In genomic region chr4:181909368-181909767, GRCh38 we compare ENCODE assay signal across 18 cellular contexts.
DNase-seq lines count a peak whose midpoint lies in the region; ATAC-seq and TF ChIP-seq lines count a peak whose summit lies in the region.
"Had no signal": no experiment of that assay in that cellular context is flagged by ENCODE, and none has a peak within 500 bp of the region (broad histone marks: within the 10 kb centered on the region; RNA-seq: fewer than 3 reads in every experiment).

No MANE protein-coding gene starts in this region.

- H3K4me3 ChIP-seq in breast epithelium = no peak overlapping the region

- no peaks in the 10 kb centered on the region for H3K36me3 ChIP-seq in breast epithelium

- no peak for TF ChIP-seq POLR2A in breast epithelium (IDR thresholded peaks at IDR 0.05)

- CTCF ChIA-PET in MCF 10A (lab: Yijun Ruan, JAX) = no interaction called here

- intact Hi-C loops in MCF 10A (cut with micrococcal nuclease) = no loop called here
- intact Hi-C loops in breast epithelium (cut with DNase I; ENCODE audit: low total_unique reads) = no loop called here

- POLR2A ChIA-PET in MCF 10A (lab: Yijun Ruan, JAX) = interaction anchor here (1.6 kb wide), 1 partner anchor 30 kb away, joined by 4 read pairs; no protein-coding TSS in a partner anchor

- peaks cover 0 to 8% of the 10 kb centered on the region in 2 donors for H3K9me3 ChIP-seq in breast epithelium
- H3K9me3 ChIP-seq: SK-N-SH had no signal

- no peak for TF ChIP-seq CTCF in MCF 10A (IDR thresholded peaks at IDR 0.05; ENCODE audit: unreplicated experiment)
- TF ChIP-seq CTCF in breast epithelium (IDR thresholded peaks at IDR 0.05) = no peak
- no peak for TF ChIP-seq CTCF in foreskin keratinocyte (conservative IDR thresholded peaks at IDR 0.05)

- H3K9me3 Mint-ChIP-seq in MCF 10A (ENCODE audit: unreplicated experiment) = peaks cover 33% of the 10 kb centered on the region

- H3K27ac Mint-ChIP-seq in MCF 10A (ENCODE audit: low read depth, unreplicated experiment) = peak overlapping the region; percentile 50
- H3K27ac Mint-ChIP-seq: CD8-positive, alpha-beta memory T cell; memory B cell had no signal

- no TSS peak for BruUV-seq in MCF 10A (replicated peaks; lab: Mats Ljungman, UMichigan)

- no peaks in the 10 kb centered on the region for H3K4me1 ChIP-seq in breast epithelium
- H3K4me1 ChIP-seq in foreskin keratinocyte = no peaks in the 10 kb centered on the region

- H3K27me3 Mint-ChIP-seq in MCF 10A (ENCODE audit: insufficient read depth, unreplicated experiment) = no peaks in the 10 kb centered on the region
- H3K27me3 Mint-ChIP-seq: memory B cell had no signal

- DNase-seq in MCF 10A (ENCODE audit: unreplicated experiment) (peak; percentile 69), breast epithelium (ENCODE audit: low spot score in 2 of 2) (no peak), astrocyte of the hippocampus (ENCODE audit: low read depth, low spot score) (peak; percentile 57), foreskin keratinocyte (peak; percentile 46 to 59), middle frontal gyrus (ENCODE audit: extremely low spot score, low spot score) (no peak), NCI-H226 (no peak)
- DNase-seq in stimulated activated CD4-positive, alpha-beta T cell treated with anti-CD3 and anti-CD28 coated beads, Interleukin-4, amount 100 ng/mL, for 4 hours = no peak
- DNase-seq in stimulated activated naive CD4-positive, alpha-beta T cell treated with Interleukin-2 at 50 U/mL for 16 hours (lab: John Stamatoyannopoulos, UW) = no peak
- DNase-seq: activated CD8-positive, alpha-beta memory T cell treated with anti-CD3 and anti-CD28 coated beads for 24 hours; activated gamma-delta T cell treated with Interleukin-2 at 50 U/mL for 16 hours; CD8-positive, alpha-beta memory T cell; MV-4-11; NCI-H2171; SK-N-SH; small intestine had no signal

- H3K27ac ChIP-seq in breast epithelium (no peak overlapping the region), foreskin keratinocyte (no peak overlapping the region)
- H3K27ac ChIP-seq: 22Rv1, epithelial cell of prostate had no signal

- no peaks in the 10 kb centered on the region for H3K27me3 ChIP-seq in breast epithelium
- no peaks in the 10 kb centered on the region for H3K27me3 ChIP-seq in foreskin keratinocyte

- H3K4me1 Mint-ChIP-seq in MCF 10A (ENCODE audit: insufficient read depth, unreplicated experiment) = peaks cover 13% of the 10 kb centered on the region
- H3K4me1 Mint-ChIP-seq: CD8-positive, alpha-beta memory T cell; memory B cell had no signal

- peak; percentile 71 for ATAC-seq in foreskin keratinocyte

- no peak overlapping the region for H3K4me3 Mint-ChIP-seq in MCF 10A (ENCODE audit: unreplicated experiment)
- H3K4me3 Mint-ChIP-seq: CD8-positive, alpha-beta memory T cell; memory B cell had no signal

- no peaks in the 10 kb centered on the region for H3K36me3 Mint-ChIP-seq in MCF 10A (ENCODE audit: insufficient read depth, unreplicated experiment)
- H3K36me3 Mint-ChIP-seq: CD8-positive, alpha-beta memory T cell; memory B cell had no signal

Comparison
In these comparisons a context has a peak if more than half of its experiments do, and no peak if none do; other contexts are left out.
1. DNase-seq: peak in MCF 10A (single experiment), astrocyte of the hippocampus (single experiment) and foreskin keratinocyte (2 of 2); none in breast epithelium (0 of 2), stimulated activated CD4-positive, alpha-beta T cell treated with anti-CD3 and anti-CD28 coated beads, Interleukin-4, amount 100 ng/mL, for 4 hours (0 of 2), middle frontal gyrus (single experiment), NCI-H226 (single experiment) and stimulated activated naive CD4-positive, alpha-beta T cell treated with Interleukin-2 at 50 U/mL for 16 hours (single experiment).